Comparison of ENCODE assay signal across 1 cellular context in genomic region chr2:39061280-39061679, GRCh38.
TF ChIP-seq lines count a peak whose summit lies in the region.

No MANE protein-coding gene starts in this region.

TF ChIP-seq in HEK293, 187 proteins besides CTCF, POLR2A, EP300 and RAD21 (continued from another document):
- no peak for TF ChIP-seq ZNF26 (tag by site-specific recombination; IDR thresholded peaks at IDR 0.05)
- TF ChIP-seq PRDM10 (tag by site-specific recombination; IDR thresholded peaks at IDR 0.05) = no peak
- no peak for TF ChIP-seq ZNF221 (tag by site-specific recombination; IDR thresholded peaks at IDR 0.05; ENCODE audit: borderline replicate concordance)
- TF ChIP-seq ZNF335 (tag by site-specific recombination; conservative IDR thresholded peaks at IDR 0.05) = no peak
- TF ChIP-seq ZNF664 (tag by site-specific recombination; IDR thresholded peaks at IDR 0.05) = 0 out of 2 replicates have a peak, but pooled peaks have one; percentile 16
- no peak for TF ChIP-seq OVOL3 (tag by site-specific recombination; IDR thresholded peaks at IDR 0.05)
- no peak for TF ChIP-seq ZNF132 (tag by site-specific recombination; IDR thresholded peaks at IDR 0.05; ENCODE audit: borderline replicate concordance)
- TF ChIP-seq ZNF341 (tag by site-specific recombination; IDR thresholded peaks at IDR 0.05; ENCODE audit: low read depth) = no peak
- no peak for TF ChIP-seq MEIS1 (CRISPR knock-in tag; IDR thresholded peaks at IDR 0.05; ENCODE audit: borderline replicate concordance)
- peak; percentile 66 for TF ChIP-seq GLIS1 (tag by site-specific recombination; IDR thresholded peaks at IDR 0.05)
- no peak for TF ChIP-seq ZNF768 (tag by site-specific recombination; IDR thresholded peaks at IDR 0.05)
